Comparison of ENCODE assay signal across 8 cellular contexts in genomic region chr19:49347835-49348234, GRCh38.
DNase-seq lines count a peak whose midpoint lies in the region; ATAC-seq, FAIRE-seq and TF ChIP-seq lines count a peak whose summit lies in the region.

No MANE protein-coding gene starts in this region.

- H3K9me3 Mint-ChIP-seq in nephron progenitor cell: no peaks in the 10 kb centered on the region

- peaks cover 27% of the 10 kb centered on the region for H3K4me1 Mint-ChIP-seq in nephron progenitor cell

- H3K27me3 Mint-ChIP-seq in nephron progenitor cell (ENCODE audit: low read depth, poor library complexity): peaks cover 15% of the 10 kb centered on the region

- DNase-seq in NB4 (ENCODE audit: low read depth): peak; percentile 35
- DNase-seq in cerebellar cortex (ENCODE audit: low spot score): peak; percentile 73
- no peak for DNase-seq in nephron progenitor cell
- DNase-seq in C1 segment of cervical spinal cord (lab: John Stamatoyannopoulos, UW): no peak
- no peak for DNase-seq in cortex of kidney (lab: John Stamatoyannopoulos, UW)
- DNase-seq in activated gamma-delta T cell treated with Interleukin-2 at 50 U/mL for 16 hours: no peak

- no peak for ATAC-seq in HG02763 (IDR thresholded peaks at IDR 0.05; ENCODE audit: unreplicated experiment)

- H3K27ac Mint-ChIP-seq in nephron progenitor cell: peak overlapping the region; percentile 61

- no peak overlapping the region for H3K4me3 ChIP-seq in NB4 (ENCODE audit: low read depth, low read length)

- H3K4me3 Mint-ChIP-seq in nephron progenitor cell: no peak overlapping the region

- no peak for TF ChIP-seq POLR2A in NB4 (IDR thresholded peaks at IDR 0.05; ENCODE audit: extremely low read depth, insufficient read length)

- peak; percentile 95 for FAIRE-seq in G401.6 (lab: Jason Lieb, UNC)

- H3K36me3 Mint-ChIP-seq in nephron progenitor cell (ENCODE audit: low read depth): peaks cover 97% of the 10 kb centered on the region

- TF ChIP-seq CTCF in NB4 (IDR thresholded peaks at IDR 0.05; ENCODE audit: low read depth, low read length) (no peak), nephron progenitor cell (IDR thresholded peaks at IDR 0.05) (no peak)

Comparison
In these comparisons a context has a peak if more than half of its experiments do, and no peak if none do; other contexts are left out.
1. DNase-seq: peak in NB4 (single experiment) and cerebellar cortex (single experiment); none in nephron progenitor cell (single experiment), C1 segment of cervical spinal cord (0 of 14), cortex of kidney (single experiment) and activated gamma-delta T cell treated with Interleukin-2 at 50 U/mL for 16 hours (single experiment).